Comparison of ENCODE assay signal across 1 cellular context in genomic region chr1:115139381-115139780, GRCh38.
TF ChIP-seq lines count a peak whose summit lies in the region.

No MANE protein-coding gene starts in this region.

TF ChIP-seq in H1, 55 proteins besides CTCF, POLR2A, EP300 and RAD21:
- TF ChIP-seq SAP30 (IDR thresholded peaks at IDR 0.05; ENCODE audit: insufficient read depth, insufficient replicate concordance, low read length), result no peak
- TF ChIP-seq SRF (IDR thresholded peaks at IDR 0.05; ENCODE audit: low read depth, low read length), result no peak
- no peak for TF ChIP-seq SIRT6 (IDR thresholded peaks at IDR 0.05; ENCODE audit: low read length)
- TF ChIP-seq RFX5 (IDR thresholded peaks at IDR 0.05; ENCODE audit: borderline replicate concordance, low read depth, low read length), result no peak
- no peak for TF ChIP-seq SP2 (IDR thresholded peaks at IDR 0.05; ENCODE audit: low read length)
- TF ChIP-seq CEBPB (IDR thresholded peaks at IDR 0.05; ENCODE audit: low read depth, low read length), result no peak
- TF ChIP-seq CBX8 (IDR thresholded peaks at IDR 0.05; ENCODE audit: borderline replicate concordance, low read depth, low read length), result no peak
- no peak for TF ChIP-seq CBX5 (IDR thresholded peaks at IDR 0.05; ENCODE audit: low read depth, low read length)
- TF ChIP-seq KDM1A (IDR thresholded peaks at IDR 0.05; ENCODE audit: borderline replicate concordance, low read length), result no peak
- TF ChIP-seq KDM4A (IDR thresholded peaks at IDR 0.05; ENCODE audit: low read depth, low read length, severe bottlenecking), result no peak
- no peak for TF ChIP-seq EZH2 (IDR thresholded peaks at IDR 0.05; ENCODE audit: low read depth, low read length, severe bottlenecking)
- TF ChIP-seq CREB1 (IDR thresholded peaks at IDR 0.05), result no peak
- TF ChIP-seq RBBP5 (IDR thresholded peaks at IDR 0.05; ENCODE audit: borderline replicate concordance, low read depth, low read length), result no peak
- TF ChIP-seq TAF7 (optimal IDR thresholded peaks at IDR 0.05; ENCODE audit: borderline replicate concordance, low read depth, low read length), result no peak
- no peak for TF ChIP-seq SUZ12 (IDR thresholded peaks at IDR 0.05; ENCODE audit: low read length)
- TF ChIP-seq SP4 (IDR thresholded peaks at IDR 0.05; ENCODE audit: low read length), result no peak
- no peak for TF ChIP-seq TEAD4 (IDR thresholded peaks at IDR 0.05; ENCODE audit: low read depth, low read length)
- no peak for TF ChIP-seq FOSL1 (IDR thresholded peaks at IDR 0.05; ENCODE audit: insufficient read depth, low read depth, low read length)
